In the genomic region with DNA sequence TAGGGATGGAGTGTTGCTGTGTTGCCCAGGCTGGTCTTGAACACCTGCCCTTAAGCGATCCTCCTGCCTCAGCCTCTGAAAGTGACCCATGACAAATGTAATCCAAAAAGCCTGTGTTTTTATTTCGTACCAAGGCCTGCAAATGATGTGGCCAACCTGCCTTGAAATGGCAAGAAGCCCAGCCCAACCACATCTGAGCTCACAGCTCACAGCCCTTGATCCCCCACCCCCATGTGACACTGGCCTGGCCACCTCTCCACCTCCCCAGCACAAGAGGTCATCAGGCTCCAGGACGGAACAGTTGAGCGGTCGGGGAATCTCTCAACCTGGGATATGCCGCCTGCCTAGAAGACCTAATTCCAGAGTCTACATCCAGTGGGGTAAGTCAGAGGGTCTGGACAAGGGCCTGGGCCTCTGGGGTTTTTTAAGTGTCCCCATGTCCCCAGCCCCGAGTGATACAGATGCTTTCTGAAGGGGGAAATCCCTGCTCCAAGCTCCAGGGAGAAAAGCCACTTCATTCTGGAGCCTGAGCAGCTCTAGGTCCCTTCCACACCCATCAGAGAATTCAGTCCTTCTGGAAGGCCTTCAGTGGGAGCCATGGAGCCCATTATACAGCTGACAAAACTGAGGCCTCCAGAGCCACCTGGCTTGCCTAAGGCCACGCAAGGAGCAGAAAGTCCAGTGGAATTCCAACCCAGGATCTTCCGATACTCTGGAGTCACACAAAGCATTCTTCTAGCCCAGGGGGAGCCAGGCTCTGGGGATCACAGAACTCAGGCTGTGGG, we compare ENCODE assay signal across 16 cellular contexts.
A peak's percentile ranks its signal among the peaks of the same experiment; 100 is the strongest.
DNase-seq lines count a peak whose midpoint lies in the region; ATAC-seq lines count a peak whose summit lies in the region.
"Had no signal": no experiment of that assay in that cellular context is flagged by ENCODE, and none has a peak within 500 bp of the region (broad histone marks: within the 10 kb centered on the region; RNA-seq: fewer than 3 reads in every experiment).

No MANE protein-coding gene starts in this region.

- H3K27me3 ChIP-seq in HUES64 (ENCODE audit: insufficient read depth, low read length), result no peaks in the 10 kb centered on the region

- intact Hi-C loops in posterior vena cava (cut with DNase I), result no loop called here

- H3K9ac ChIP-seq in HUES64 (ENCODE audit: low read depth, low read length), result no peak overlapping the region

- peak overlapping the region; percentile 21; the same call in 1 of the 2 replicates for H3K27ac ChIP-seq in HUES64 (ENCODE audit: low read depth, low read length)
- H3K27ac ChIP-seq: C4-2B, HL-60 had no signal

- peak; percentile 98 for DNase-seq in ELF-1 (ENCODE audit: low read depth, low spot score)
- DNase-seq in epidermal melanocyte (ENCODE audit: insufficient read length, low spot score), result peak; percentile 0
- DNase-seq in posterior vena cava (ENCODE audit: low spot score), result peak; percentile 25
- DNase-seq in T-helper 2 cell, result no peak
- no peak for DNase-seq in OCI-M2 (lab: John Stamatoyannopoulos, UW; ENCODE audit: unreplicated experiment)
- DNase-seq: COR-L47; HCEC 1CT; NCI-H1417 treated with DMSO at 0.1 percent for 48 hours; NCI-H2029; NCI-H2171 treated with DMSO at 0.1 percent for 48 hours; NCI-H446 treated with DMSO at 0.1 percent for 48 hours; NK-92 treated with Interleukin-12 subunit alpha and Interleukin-12 subunit beta, amount 100 ng/mL, for 24 hours had no signal

- no peaks in the 10 kb centered on the region for H3K9me3 ChIP-seq in HUES64 (ENCODE audit: insufficient read depth, low read depth, low read length)

- 91% methylated on average over 9 of the region's 9 CpGs for WGBS in HUES64

- no peak for ATAC-seq in HG03039 (IDR thresholded peaks at IDR 0.05; ENCODE audit: unreplicated experiment)

- peaks cover 6% of the 10 kb centered on the region; the same call in 1 of the 2 replicates for H3K36me3 ChIP-seq in HUES64 (ENCODE audit: insufficient read depth, low read length)

- peaks cover 29% of the 10 kb centered on the region for H3K4me1 ChIP-seq in HUES64 (ENCODE audit: insufficient read depth, low read length)

- no peak overlapping the region for H3K4me3 ChIP-seq in HUES64 (ENCODE audit: low read length)

Comparison
In these comparisons a context has a peak if more than half of its experiments do, and no peak if none do; other contexts are left out.
1. DNase-seq: peak in ELF-1 (single experiment), epidermal melanocyte (single experiment) and posterior vena cava (single experiment); none in T-helper 2 cell (0 of 5) and OCI-M2 (single experiment).